In genomic region chr10:109358325-109358724, GRCh38 we compare ENCODE assay signal across 19 cellular contexts.
DNase-seq lines count a peak whose midpoint lies in the region; ATAC-seq and TF ChIP-seq lines count a peak whose summit lies in the region.
"Had no signal": no experiment of that assay in that cellular context is flagged by ENCODE, and none has a peak within 500 bp of the region (broad histone marks: within the 10 kb centered on the region; RNA-seq: fewer than 3 reads in every experiment).

No MANE protein-coding gene starts in this region.

- H3K79me1 ChIP-seq in mesenchymal stem cell (replicated peaks; ENCODE audit: low read length, poor library complexity, severe bottlenecking): no peaks in the 10 kb centered on the region

- WGBS in mesenchymal stem cell: 18% methylated on average over 1 of the region's 1 CpG

- POLR2A ChIA-PET in Caco-2 (lab: Charles Lee): no interaction called here

- no peak overlapping the region for H3K27ac Mint-ChIP-seq in Caco-2 (ENCODE audit: unreplicated experiment)
- H3K27ac Mint-ChIP-seq: CD4-positive, CD25-positive, alpha-beta regulatory T cell; CD8-positive, alpha-beta memory T cell had no signal

- CTCF ChIA-PET in Caco-2 (lab: Charles Lee): no interaction called here

- no peak overlapping the region for H4K8ac ChIP-seq in mesenchymal stem cell (ENCODE audit: low read length)

- H3K9me3 Mint-ChIP-seq in Caco-2 (ENCODE audit: unreplicated experiment): no peaks in the 10 kb centered on the region

- DNase-seq in DMS53 treated with DMSO at 0.1 percent for 48 hours (lab: John Stamatoyannopoulos, UW; ENCODE audit: unreplicated experiment) (peak; percentile 15), mesenchymal stem cell (peak; percentile 37), Caco-2 (no peak), D341Med (ENCODE audit: low spot score) (no peak)
- DNase-seq: ACHN; BE2C; C1 segment of cervical spinal cord; CD4-positive, CD25-positive, alpha-beta regulatory T cell; CD8-positive, alpha-beta memory T cell; COR-L47; DMS153; DND-41; EL; GM23248 had no signal

- BruUV-seq in Caco-2 (replicated peaks; lab: Mats Ljungman, UMichigan): no TSS peak

- intact Hi-C loops in Caco-2 (cut with micrococcal nuclease; ENCODE audit: unreplicated experiment): no loop called here

- H3K4me3 Mint-ChIP-seq in Caco-2 (ENCODE audit: unreplicated experiment): no peak overlapping the region
- H3K4me3 Mint-ChIP-seq: CD4-positive, CD25-positive, alpha-beta regulatory T cell; CD8-positive, alpha-beta memory T cell had no signal

- no peak overlapping the region for H2BK5ac ChIP-seq in mesenchymal stem cell (ENCODE audit: low read depth, low read length, poor library complexity, severe bottlenecking)

- H3K36me3 Mint-ChIP-seq in Caco-2 (ENCODE audit: insufficient read depth, unreplicated experiment): no peaks in the 10 kb centered on the region
- H3K36me3 Mint-ChIP-seq: CD4-positive, CD25-positive, alpha-beta regulatory T cell; CD8-positive, alpha-beta memory T cell had no signal

- peak overlapping the region; percentile 91 for H3K27ac ChIP-seq in VCaP
- H3K27ac ChIP-seq in mesenchymal stem cell (ENCODE audit: low read length, poor library complexity, severe bottlenecking): no peak overlapping the region
- H3K27ac ChIP-seq: GM23248 had no signal

- no peaks in the 10 kb centered on the region for H3K36me3 ChIP-seq in mesenchymal stem cell (ENCODE audit: control insufficient read depth in 1 of 2, insufficient read depth in 2 of 2, low read depth in 1 of 2, low read length in 2 of 2)
- H3K36me3 ChIP-seq in Caco-2 (ENCODE audit: control insufficient read depth, insufficient read depth, low read length): no peaks in the 10 kb centered on the region
- H3K36me3 ChIP-seq: BE2C, HAP-1 had no signal

- no peak overlapping the region for H3K9ac ChIP-seq in mesenchymal stem cell (ENCODE audit: low read length)
- H3K9ac ChIP-seq: GM23248 had no signal

- no peak overlapping the region for H2BK15ac ChIP-seq in mesenchymal stem cell (ENCODE audit: low read depth, poor library complexity, severe bottlenecking)

- H3K27me3 Mint-ChIP-seq in Caco-2 (ENCODE audit: insufficient read depth, unreplicated experiment): no peaks in the 10 kb centered on the region
- H3K27me3 Mint-ChIP-seq: CD4-positive, CD25-positive, alpha-beta regulatory T cell; CD8-positive, alpha-beta memory T cell had no signal

- H3K27me3 ChIP-seq in mesenchymal stem cell (ENCODE audit: control insufficient read depth in 1 of 2, insufficient read depth in 1 of 2, low read length in 2 of 2) (no peaks in the 10 kb centered on the region), Caco-2 (replicated peaks; ENCODE audit: control insufficient read depth, insufficient read depth, low read length) (no peaks in the 10 kb centered on the region)
- H3K27me3 ChIP-seq: BE2C had no signal

- no peak overlapping the region for H3K14ac ChIP-seq in mesenchymal stem cell (ENCODE audit: low read length in 2 of 2)

- no peak overlapping the region for H3K4me3 ChIP-seq in mesenchymal stem cell (ENCODE audit: insufficient read depth in 1 of 2, low read depth in 1 of 2, low read length in 2 of 2)
- H3K4me3 ChIP-seq in Caco-2 (ENCODE audit: low read depth, low read length): no peak overlapping the region
- H3K4me3 ChIP-seq: GM12878, GM23248, HAP-1, K562 had no signal

- no peak overlapping the region for H2AK5ac ChIP-seq in mesenchymal stem cell (ENCODE audit: low read length, severe bottlenecking)

- no peak overlapping the region for H3K4ac ChIP-seq in mesenchymal stem cell (ENCODE audit: low read depth in 1 of 2, low read length in 2 of 2)

- TF ChIP-seq CTCF in VCaP (conservative IDR thresholded peaks at IDR 0.05) (no peak), Caco-2 (IDR thresholded peaks at IDR 0.05; ENCODE audit: insufficient read depth in 1 of 2, low read depth in 1 of 2, low read length in 1 of 2, severe bottlenecking in 1 of 2, unreplicated experiment in 1 of 2) (no peak)

- no peak overlapping the region for H2BK120ac ChIP-seq in mesenchymal stem cell (ENCODE audit: low read depth, low read length)

- no peak overlapping the region for H3K18ac ChIP-seq in mesenchymal stem cell (ENCODE audit: low read depth in 1 of 2, low read length in 2 of 2)

- no peaks in the 10 kb centered on the region for H3K4me1 Mint-ChIP-seq in Caco-2 (ENCODE audit: low read depth, unreplicated experiment)
- H3K4me1 Mint-ChIP-seq: CD4-positive, CD25-positive, alpha-beta regulatory T cell; CD8-positive, alpha-beta memory T cell had no signal

- H3K9me3 ChIP-seq in mesenchymal stem cell (ENCODE audit: control insufficient read depth, low read length) (no peaks in the 10 kb centered on the region), Caco-2 (no peaks in the 10 kb centered on the region)
- H3K9me3 ChIP-seq: BE2C, HAP-1 had no signal

- H3K4me2 ChIP-seq in mesenchymal stem cell (ENCODE audit: low read length, poor library complexity, severe bottlenecking): no peak overlapping the region

- no peak overlapping the region for H2AFZ ChIP-seq in mesenchymal stem cell (ENCODE audit: low read depth, low read length)
- H2AFZ ChIP-seq: GM23248 had no signal

- ATAC-seq in HG02759 (IDR thresholded peaks at IDR 0.05; ENCODE audit: unreplicated experiment): no peak
- ATAC-seq: GM12878, K562 had no signal

- no peaks in the 10 kb centered on the region for H3K4me1 ChIP-seq in mesenchymal stem cell (ENCODE audit: control insufficient read depth, insufficient read depth, low read depth, low read length)
- no peaks in the 10 kb centered on the region for H3K4me1 ChIP-seq in Caco-2
- H3K4me1 ChIP-seq: BE2C, HAP-1 had no signal

- H3K23ac ChIP-seq in mesenchymal stem cell (ENCODE audit: low read length in 2 of 2): no peak overlapping the region

- no peak overlapping the region for H4K91ac ChIP-seq in mesenchymal stem cell (ENCODE audit: low read length)

- H2BK12ac ChIP-seq in mesenchymal stem cell (ENCODE audit: low read length in 2 of 2): no peak overlapping the region

Comparison
In these comparisons a context has a peak if more than half of its experiments do, and no peak if none do; other contexts are left out.
1. DNase-seq: peak in DMS53 treated with DMSO at 0.1 percent for 48 hours (single experiment) and mesenchymal stem cell (single experiment); none in Caco-2 (0 of 2) and D341Med (single experiment).